ENCODE assay signal across 21 cellular contexts in the genomic region with DNA sequence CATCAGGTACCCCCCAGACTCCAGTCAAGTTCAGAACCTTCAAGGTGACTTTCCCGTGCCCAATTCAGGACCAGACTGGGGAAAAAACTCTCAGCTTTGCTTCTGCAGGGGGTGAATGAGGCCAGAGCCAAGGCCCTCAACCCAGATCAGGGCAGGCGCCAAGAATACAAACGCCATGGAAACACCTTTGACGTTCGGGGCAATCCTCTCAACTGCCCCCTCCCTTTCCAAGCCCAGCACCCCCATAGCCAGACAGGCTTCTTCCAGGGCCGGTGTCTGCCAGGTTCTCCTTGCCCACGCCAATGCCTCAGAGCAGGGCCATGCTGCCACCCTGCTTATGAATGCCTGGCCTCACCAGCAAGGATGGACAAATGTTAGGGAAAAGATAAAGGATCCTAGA. TPM values are rescaled to one million over a fixed set of nuclear protein-coding genes. Genes with fewer than 3 reads are reported as not detected.
DNase-seq lines count a peak whose midpoint lies in the region; ATAC-seq and TF ChIP-seq lines count a peak whose summit lies in the region.
"Had no signal": no experiment of that assay in that cellular context is flagged by ENCODE, and none has a peak within 500 bp of the region (broad histone marks: within the 10 kb centered on the region; RNA-seq: fewer than 3 reads in every experiment).

No MANE protein-coding gene starts in this region.

- no peak for DNase-seq in left ventricle myocardium inferior
- DNase-seq in cardiac septum (ENCODE audit: low spot score): no peak
- no peak for DNase-seq in epithelial cell of prostate (ENCODE audit: low read depth, low spot score)
- no peak for DNase-seq in gastrocnemius medialis
- no peak for DNase-seq in vagina (ENCODE audit: extremely low spot score in 2 of 2)
- no peak for DNase-seq in stimulated activated CD4-positive, alpha-beta T cell treated with anti-CD3 and anti-CD28 coated beads, Interleukin-15, amount 100 ng/mL, for 24 hours
- no peak for DNase-seq in NCI-H128 (lab: John Stamatoyannopoulos, UW; ENCODE audit: unreplicated experiment)
- no peak for DNase-seq in NCI-H2196 (lab: John Stamatoyannopoulos, UW; ENCODE audit: unreplicated experiment)
- DNase-seq: activated naive CD4-positive, alpha-beta T cell; body of pancreas; CD4-positive, alpha-beta T cell; naive B cell; NCI-H2081; NCI-H510A treated with DMSO at 0.1 percent for 48 hours; stimulated activated CD4-positive, alpha-beta T cell treated with anti-CD3 and anti-CD28 coated beads, Interleukin-1b, Interleukin-23, amount 100 ng/mL, for 48 hours had no signal

- intact Hi-C loops in left ventricle myocardium inferior (cut with micrococcal nuclease) (no loop called here), cardiac septum (cut with DNase I) (no loop called here), gastrocnemius medialis (cut with DNase I; ENCODE audit: low total_unique reads) (no loop called here), vagina (cut with DNase I) (no loop called here)

- in situ Hi-C loops in gastrocnemius medialis (cut with MboI; ENCODE audit: low sequenced_read_pairs in 4 of 4): no loop called here

- H3K27ac ChIP-seq in left ventricle myocardium inferior (replicated peaks) (peak overlapping the region; percentile 96), epithelial cell of prostate (peak overlapping the region; percentile 74), gastrocnemius medialis (peak overlapping the region in 3 of 4 donors; percentile 52 to 88 (median 74)), vagina (peak overlapping the region; percentile 95)
- H3K27ac ChIP-seq: body of pancreas had no signal

- H3K27me3 ChIP-seq in left ventricle myocardium inferior (ENCODE audit: low read depth): no peaks in the 10 kb centered on the region
- no peaks in the 10 kb centered on the region for H3K27me3 ChIP-seq in gastrocnemius medialis
- H3K27me3 ChIP-seq in vagina: no peaks in the 10 kb centered on the region
- H3K27me3 ChIP-seq: body of pancreas, tibial nerve had no signal

- no peak for ATAC-seq in gastrocnemius medialis
- ATAC-seq: activated CD4-positive, CD25-positive, alpha-beta regulatory T cell treated with anti-CD3 and anti-CD28 coated beads, Interleukin-2, amount 50 U/mL, for 24 hours; body of pancreas; HCT116 had no signal

- H3K4me3 ChIP-seq in left ventricle myocardium inferior: no peak overlapping the region
- H3K4me3 ChIP-seq in gastrocnemius medialis: no peak overlapping the region
- no peak overlapping the region for H3K4me3 ChIP-seq in vagina
- H3K4me3 ChIP-seq: body of pancreas, tibial nerve had no signal

- TF ChIP-seq CTCF in left ventricle myocardium inferior (IDR thresholded peaks at IDR 0.05; ENCODE audit: borderline replicate concordance) (no peak), gastrocnemius medialis (IDR thresholded peaks at IDR 0.05 in 4 of 5, conservative IDR thresholded peaks at IDR 0.05 in 1 of 5) (no peak), vagina (IDR thresholded peaks at IDR 0.05) (no peak)

- H3K4me1 ChIP-seq in left ventricle myocardium inferior (peaks cover 65% of the 10 kb centered on the region), gastrocnemius medialis (peaks cover 48 to 51% of the 10 kb centered on the region in 2 donors), vagina (peaks cover 67% of the 10 kb centered on the region)

- H3K9me3 ChIP-seq in left ventricle myocardium inferior (replicated peaks) (no peaks in the 10 kb centered on the region), gastrocnemius medialis (no peaks in the 10 kb centered on the region), vagina (no peaks in the 10 kb centered on the region)
- H3K9me3 ChIP-seq: body of pancreas, tibial nerve had no signal

- TF ChIP-seq POLR2A in gastrocnemius medialis (IDR thresholded peaks at IDR 0.05): no peak
- TF ChIP-seq POLR2A in vagina (IDR thresholded peaks at IDR 0.05): no peak

- peaks cover 59% of the 10 kb centered on the region for H3K36me3 ChIP-seq in left ventricle myocardium inferior
- H3K36me3 ChIP-seq in gastrocnemius medialis: peaks cover 0 to 46% of the 10 kb centered on the region in 2 donors
- H3K36me3 ChIP-seq in vagina: peaks cover 0 to 43% of the 10 kb centered on the region in 2 donors

RNA-seq across cellular contexts. Expression of gene ARHGAP1, which starts 5.8 kb away (rescaled TPM):
- total RNA-seq in left ventricle myocardium inferior: 101 TPM
- 152 TPM for total RNA-seq in cardiac septum
- total RNA-seq in gastrocnemius medialis: 10 to 100 TPM; 11.1 to 34.8 (median 24.6) TPM
- 80.3 TPM for total RNA-seq in vagina

RNA-seq across cellular contexts. Expression of gene ZNF408, which starts 6.2 kb away (rescaled TPM):
- total RNA-seq in left ventricle myocardium inferior (7.3 TPM), cardiac septum (6.7 TPM), gastrocnemius medialis (10 to 100 TPM; 17.7 to 25.2 (median 19.3) TPM), vagina (12.5 TPM)

RNA-seq across cellular contexts. Expression of gene F2, which starts 24.4 kb away (rescaled TPM):
- total RNA-seq in left ventricle myocardium inferior (not detected), cardiac septum (not detected), gastrocnemius medialis (1 to 10 TPM in 2 of 4 donors, not detected in 2; 1.4 to 3.0 TPM), vagina (not detected)
- total RNA-seq: body of pancreas; CD4-positive, alpha-beta T cell; Daoy; M059J; posterior vena cava; tibial nerve had no signal
